In genomic region chr12:49538740-49539403, GRCh38 we compare ENCODE assay signal across 9 cellular contexts. TPM values are rescaled to one million over a fixed set of nuclear protein-coding genes. Genes with fewer than 3 reads are reported as not detected.
DNase-seq lines count a peak whose midpoint lies in the region; ATAC-seq and TF ChIP-seq lines count a peak whose summit lies in the region.
"Had no signal": no experiment of that assay in that cellular context is flagged by ENCODE, and none has a peak within 500 bp of the region (broad histone marks: within the 10 kb centered on the region; RNA-seq: fewer than 3 reads in every experiment).

Gene KCNH3 (plus strand): TSS chr12:49539030. CDS start chr12:49539417, 387 bp downstream.

- peak; percentile 91 to 92 for ATAC-seq in activated T-cell treated with anti-CD3 and anti-CD28 coated beads, Interleukin-2, amount 50 U/mL, for 4 hours
- peak; percentile 79 to 82 for ATAC-seq in naive B cell (ENCODE audit: low read depth in 2 of 2)

- DNase-seq in NCI-H2081 (lab: John Stamatoyannopoulos, UW) (peak; percentile 80 to 84), NCI-H2081 treated with DMSO at 0.1 percent for 48 hours (lab: John Stamatoyannopoulos, UW) (no peak), OCI-M1 (lab: John Stamatoyannopoulos, UW) (peak; percentile 78), esophagus squamous epithelium (lab: John Stamatoyannopoulos, UW) (peak; percentile 28), naive B cell (peak; percentile 81)
- peak; percentile 84 for DNase-seq in activated T-cell treated with anti-CD3 and anti-CD28 coated beads, Interleukin-2, amount 50 U/mL, for 4 hours
- peak; percentile 75 to 86 for DNase-seq in stimulated activated CD8-positive, alpha-beta memory T cell treated with anti-CD3 and anti-CD28 coated beads, Interleukin-7, amount 100 ng/mL, for 4 hours (ENCODE audit: low read depth in 2 of 2)

- peaks cover 15% of the 10 kb centered on the region for H3K4me1 Mint-ChIP-seq in activated T-cell treated with anti-CD3 and anti-CD28 coated beads, Interleukin-2, amount 50 U/mL, for 4 hours (ENCODE audit: low read depth)
- peaks cover 31 to 53% (median 44%) of the 10 kb centered on the region in 3 donors for H3K4me1 Mint-ChIP-seq in naive B cell

- H3K4me1 ChIP-seq in HUES48 (ENCODE audit: control insufficient read depth, insufficient read depth, low read length) (peaks cover 8% of the 10 kb centered on the region), esophagus squamous epithelium (peaks cover 14 to 36% (median 24%) of the 10 kb centered on the region in 3 donors)

- H3K9me3 ChIP-seq in HUES48 (ENCODE audit: control insufficient read depth, insufficient read depth, low read length) (no peaks in the 10 kb centered on the region), esophagus squamous epithelium (no peaks in the 10 kb centered on the region)

- no peak for TF ChIP-seq POLR2A in esophagus squamous epithelium (IDR thresholded peaks at IDR 0.05)

- H3K9me3 Mint-ChIP-seq in activated T-cell treated with anti-CD3 and anti-CD28 coated beads, Interleukin-2, amount 50 U/mL, for 4 hours, result no peaks in the 10 kb centered on the region
- no peaks in the 10 kb centered on the region for H3K9me3 Mint-ChIP-seq in naive B cell

- no peak within 1 kb of the TSS for H3K27ac ChIP-seq in HUES48 (ENCODE audit: low read depth, low read length)
- no peak within 1 kb of the TSS for H3K27ac ChIP-seq in esophagus squamous epithelium
- H3K27ac ChIP-seq: C4-2B had no signal

- H3K27me3 Mint-ChIP-seq in activated T-cell treated with anti-CD3 and anti-CD28 coated beads, Interleukin-2, amount 50 U/mL, for 4 hours (ENCODE audit: low read depth), result peaks cover 7% of the 10 kb centered on the region
- peaks cover 28 to 42% (median 40%) of the 10 kb centered on the region in 3 donors for H3K27me3 Mint-ChIP-seq in naive B cell

- intact Hi-C loops in esophagus squamous epithelium (cut with DNase I), result no loop called here

- no peak for TF ChIP-seq CTCF in esophagus squamous epithelium (IDR thresholded peaks at IDR 0.05)

- H3K4me3 ChIP-seq in HUES48 (ENCODE audit: low read depth, low read length) (peak within 1 kb of the TSS; percentile 57), esophagus squamous epithelium (peak within 1 kb of the TSS; percentile 33 to 75 (median 58))

- WGBS in esophagus squamous epithelium, 2 donors, result no CpG with 5 or more reads among the region's 90 CpGs

- H3K9ac ChIP-seq in HUES48 (ENCODE audit: low read depth, low read length), result no peak within 1 kb of the TSS

- no peaks in the 10 kb centered on the region for H3K36me3 ChIP-seq in HUES48 (ENCODE audit: control insufficient read depth, insufficient read depth, low read length)
- H3K36me3 ChIP-seq in esophagus squamous epithelium, result no peaks in the 10 kb centered on the region

- H3K27me3 ChIP-seq in HUES48 (ENCODE audit: control insufficient read depth, insufficient read depth, low read length) (peaks cover 93% of the 10 kb centered on the region), esophagus squamous epithelium (peaks cover 5 to 76% (median 11%) of the 10 kb centered on the region in 4 donors)

- H3K36me3 Mint-ChIP-seq in activated T-cell treated with anti-CD3 and anti-CD28 coated beads, Interleukin-2, amount 50 U/mL, for 4 hours (ENCODE audit: insufficient read depth), result no peaks in the 10 kb centered on the region
- H3K36me3 Mint-ChIP-seq in naive B cell, result no peaks in the 10 kb centered on the region

- peak within 1 kb of the TSS; percentile 70 for H3K4me3 Mint-ChIP-seq in activated T-cell treated with anti-CD3 and anti-CD28 coated beads, Interleukin-2, amount 50 U/mL, for 4 hours
- peak within 1 kb of the TSS; percentile 66 to 90 (median 87) for H3K4me3 Mint-ChIP-seq in naive B cell

- peak within 1 kb of the TSS in 4 of 6 donors; percentile 15 to 80 (median 60) for H3K27ac Mint-ChIP-seq in naive B cell

RNA-seq across cellular contexts. Expression of gene KCNH3, which starts in this region (rescaled TPM):
- 1 to 10 TPM; 1.6 to 4.0 (median 3.3) TPM for total RNA-seq in activated T-cell treated with anti-CD3 and anti-CD28 coated beads, Interleukin-2, amount 50 U/mL, for 4 hours
- total RNA-seq in esophagus squamous epithelium, result under 1 TPM in 1 of 4 donors, not detected in 3; 0.38 TPM
- polyA plus RNA-seq in naive B cell (ENCODE audit: low read depth in 6 of 6), result under 1 TPM in 3 of 6 donors, not detected in 3; 0.09 to 0.33 (median 0.18) TPM

Comparison
In these comparisons a context has a peak if more than half of its experiments do, and no peak if none do; other contexts are left out.
1. Peak in DNase-seq and H3K4me3 ChIP-seq in esophagus squamous epithelium; RNA of the gene not detected or under 1 TPM.
2. Peak in DNase-seq and ATAC-seq in naive B cell; RNA of the gene not detected or under 1 TPM.